Comparison of ENCODE assay signal across 34 cellular contexts in the genomic region with DNA sequence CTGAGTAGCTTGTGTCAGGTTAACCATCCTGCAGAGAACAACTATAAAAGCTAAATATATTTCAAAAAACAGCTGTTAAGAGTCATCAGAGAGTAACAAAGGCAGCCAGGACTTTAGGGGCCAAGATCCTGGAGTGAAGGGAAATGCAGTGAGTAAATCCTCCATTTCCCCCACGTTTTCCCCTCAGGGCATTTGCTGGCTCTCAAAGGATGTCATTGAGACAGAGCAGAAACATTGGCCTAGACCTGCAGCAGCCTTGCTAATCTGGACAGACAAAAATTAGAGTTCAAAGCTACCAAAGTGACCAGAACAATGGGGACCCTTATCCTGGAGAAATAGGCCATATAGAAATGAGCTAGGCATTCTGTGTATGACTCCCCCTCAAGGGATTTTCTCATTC. TPM values are rescaled to one million over a fixed set of nuclear protein-coding genes. Genes with fewer than 3 reads are reported as not detected.
DNase-seq lines count a peak whose midpoint lies in the region; ATAC-seq, FAIRE-seq and TF ChIP-seq lines count a peak whose summit lies in the region.
"Had no signal": no experiment of that assay in that cellular context is flagged by ENCODE, and none has a peak within 500 bp of the region (broad histone marks: within the 10 kb centered on the region; RNA-seq: fewer than 3 reads in every experiment).

No MANE protein-coding gene starts in this region.

- H3K4me3 ChIP-seq in A673 (ENCODE audit: low read depth, low read length, poor library complexity, severe bottlenecking) (no peak overlapping the region), GM23338 (no peak overlapping the region), keratinocyte (ENCODE audit: control insufficient read depth in 2 of 3, extremely low read depth in 1 of 3, insufficient read depth in 2 of 3, low read depth in 1 of 3, low read length in 3 of 3) (no peak overlapping the region)
- H3K4me3 ChIP-seq: A549, ovary, stomach, tibial artery had no signal

- H3K4me3 Mint-ChIP-seq in GM23338 = no peak overlapping the region
- H3K4me3 Mint-ChIP-seq in activated naive CD8-positive, alpha-beta T cell treated with anti-CD3 and anti-CD28 coated beads for 36 hours = no peak overlapping the region
- H3K4me3 Mint-ChIP-seq: activated CD4-positive, alpha-beta memory T cell treated with anti-CD3 and anti-CD28 coated beads, Interleukin-2, amount 10 ng/mL, durations not matched to agents 7 days and 5 days; activated T-helper 17 cell treated with anti-CD3 and anti-CD28 coated beads, Interleukin-2, amount 50 U/mL, for 72 hours; CD8-positive, alpha-beta memory T cell; dendritic cell treated with granulocyte-macrophage colony-stimulating factor and Interleukin-4, amounts not matched to agents 40 ng/mL and 50 ng/mL, for 4 days; natural killer cell treated with Interleukin-12 subunit alpha and Interleukin-12 subunit beta and Interleukin-15 and Interleukin-18, amount 100 ng/mL, for 72 hours had no signal

- no peak for TF ChIP-seq CTCF in A673 (conservative IDR thresholded peaks at IDR 0.05; ENCODE audit: low read depth, low read length)
- TF ChIP-seq CTCF in GM23338 (conservative IDR thresholded peaks at IDR 0.05; ENCODE audit: low read depth in 2 of 2) = no peak
- TF ChIP-seq CTCF in keratinocyte (optimal IDR thresholded peaks at IDR 0.05 in 1 of 3, IDR thresholded peaks at IDR 0.05 in 1 of 3, conservative IDR thresholded peaks at IDR 0.05 in 1 of 3; ENCODE audit: extremely low read depth in 1 of 3, insufficient read depth in 2 of 3, low read length in 3 of 3) = no peak

- H3K4me1 ChIP-seq in A673 (ENCODE audit: insufficient read depth, low read length, poor library complexity, severe bottlenecking) (no peaks in the 10 kb centered on the region), GM23338 (ENCODE audit: insufficient read depth) (peaks cover 5% of the 10 kb centered on the region; the same call in 1 of the 2 replicates), keratinocyte (ENCODE audit: control insufficient read depth, extremely low read depth, insufficient read depth, low read length) (peaks cover 11% of the 10 kb centered on the region)
- H3K4me1 ChIP-seq: tibial artery had no signal

- H3K27ac Mint-ChIP-seq in GM23338 = no peak overlapping the region
- no peak overlapping the region for H3K27ac Mint-ChIP-seq in activated naive CD8-positive, alpha-beta T cell treated with anti-CD3 and anti-CD28 coated beads for 36 hours
- H3K27ac Mint-ChIP-seq: activated CD4-positive, alpha-beta memory T cell treated with anti-CD3 and anti-CD28 coated beads, Interleukin-2, amount 10 ng/mL, durations not matched to agents 7 days and 5 days; activated T-helper 17 cell treated with anti-CD3 and anti-CD28 coated beads, Interleukin-2, amount 50 U/mL, for 72 hours; CD8-positive, alpha-beta memory T cell; dendritic cell treated with granulocyte-macrophage colony-stimulating factor and Interleukin-4, amounts not matched to agents 40 ng/mL and 50 ng/mL, for 4 days; natural killer cell treated with Interleukin-12 subunit alpha and Interleukin-12 subunit beta and Interleukin-15 and Interleukin-18, amount 100 ng/mL, for 72 hours had no signal

- intact Hi-C loops in A673 (cut with micrococcal nuclease; ENCODE audit: unreplicated experiment) = no loop called here

- POLR2A ChIA-PET in A673 (lab: Charles Lee; ENCODE audit: low non-redundant PET) = no interaction called here

- H3K4me2 ChIP-seq in GM23338 (0 out of 2 replicates have a peak overlapping the region, but pooled peaks have one; percentile 60), keratinocyte (ENCODE audit: control insufficient read depth, extremely low read depth, insufficient read depth, low read depth, low read length) (no peak overlapping the region)
- H3K4me2 ChIP-seq: A549 had no signal

- dilution Hi-C loops in keratinocyte (cut with MboI; ENCODE audit: extremely low pct_ligation_motif_present, low sequenced_read_pairs) = no loop called here

- FAIRE-seq in keratinocyte (lab: Jason Lieb, UNC) (peak; percentile 46), GM12892 (lab: Jason Lieb, UNC) (no peak)
- FAIRE-seq: A549, islet of Langerhans, small intestine had no signal

- TF ChIP-seq POLR2A in GM12892 (IDR thresholded peaks at IDR 0.05; ENCODE audit: low read depth, low read length) = no peak

- H3K9me3 Mint-ChIP-seq in GM23338 = no peaks in the 10 kb centered on the region
- H3K9me3 Mint-ChIP-seq in activated naive CD8-positive, alpha-beta T cell treated with anti-CD3 and anti-CD28 coated beads for 36 hours = no peaks in the 10 kb centered on the region
- H3K9me3 Mint-ChIP-seq: activated CD4-positive, alpha-beta memory T cell treated with anti-CD3 and anti-CD28 coated beads, Interleukin-2, amount 10 ng/mL, durations not matched to agents 7 days and 5 days; activated T-helper 17 cell treated with anti-CD3 and anti-CD28 coated beads, Interleukin-2, amount 50 U/mL, for 72 hours; dendritic cell treated with granulocyte-macrophage colony-stimulating factor and Interleukin-4, amounts not matched to agents 40 ng/mL and 50 ng/mL, for 4 days; natural killer cell treated with Interleukin-12 subunit alpha and Interleukin-12 subunit beta and Interleukin-15 and Interleukin-18, amount 100 ng/mL, for 72 hours had no signal

- 0 out of 2 replicates have a peak, but pooled peaks cover 4% of the 10 kb centered on the region for H3K9me2 ChIP-seq in GM23338 (ENCODE audit: insufficient read depth)

- H3K27me3 ChIP-seq in A673 (replicated peaks; ENCODE audit: insufficient read depth, low read depth, low read length, poor library complexity) (no peaks in the 10 kb centered on the region), GM23338 (ENCODE audit: insufficient read depth) (peaks cover 11% of the 10 kb centered on the region), keratinocyte (ENCODE audit: control insufficient read depth, extremely low read depth, insufficient read depth, low read length) (no peaks in the 10 kb centered on the region)
- H3K27me3 ChIP-seq: ovary, tibial artery had no signal

- H3K79me2 ChIP-seq in GM23338 (replicated peaks; ENCODE audit: insufficient read depth) = no peaks in the 10 kb centered on the region
- no peaks in the 10 kb centered on the region for H3K79me2 ChIP-seq in keratinocyte (ENCODE audit: control insufficient read depth, insufficient read depth, low read length)

- no peaks in the 10 kb centered on the region for H3F3A ChIP-seq in GM23338 (replicated peaks; ENCODE audit: low read depth)

- H4K20me1 ChIP-seq in GM23338 (replicated peaks; ENCODE audit: insufficient read depth) (no peaks in the 10 kb centered on the region), keratinocyte (ENCODE audit: control insufficient read depth, extremely low read depth, insufficient read depth, low read length) (no peaks in the 10 kb centered on the region)

- no peak overlapping the region for H3K27ac ChIP-seq in A673 (ENCODE audit: low read depth, low read length, poor library complexity, severe bottlenecking)
- H3K27ac ChIP-seq in GM23338 (ENCODE audit: low read depth) = no peak overlapping the region
- no peak overlapping the region for H3K27ac ChIP-seq in keratinocyte (ENCODE audit: control insufficient read depth, insufficient read depth, low read length)
- H3K27ac ChIP-seq: A549, ovary, stomach, tibial artery had no signal

- H3K36me3 Mint-ChIP-seq in GM23338 (ENCODE audit: low read depth) = no peaks in the 10 kb centered on the region
- H3K36me3 Mint-ChIP-seq in activated naive CD8-positive, alpha-beta T cell treated with anti-CD3 and anti-CD28 coated beads for 36 hours = no peaks in the 10 kb centered on the region
- H3K36me3 Mint-ChIP-seq: natural killer cell treated with Interleukin-12 subunit alpha and Interleukin-12 subunit beta and Interleukin-15 and Interleukin-18, amount 100 ng/mL, for 72 hours had no signal

- CTCF ChIA-PET in A673 (lab: Charles Lee) = no interaction called here

- peaks cover 5% of the 10 kb centered on the region for H3K27me3 Mint-ChIP-seq in GM23338 (ENCODE audit: insufficient read depth, low read depth, poor library complexity)
- H3K27me3 Mint-ChIP-seq in activated naive CD8-positive, alpha-beta T cell treated with anti-CD3 and anti-CD28 coated beads for 36 hours = peaks cover 26% of the 10 kb centered on the region

- DNase-seq in A673 (ENCODE audit: low spot score) = peak; percentile 49
- DNase-seq in GM23338 (ENCODE audit: low spot score) = no peak
- peak; percentile 11 for DNase-seq in T1000 (lab: John Stamatoyannopoulos, UW)
- DNase-seq in keratinocyte (ENCODE audit: low read depth, low spot score) = no peak
- DNase-seq in GM12892 (ENCODE audit: insufficient read length) = no peak
- DNase-seq in nucleus accumbens (lab: John Stamatoyannopoulos, UW) = no peak
- DNase-seq in activated naive CD8-positive, alpha-beta T cell treated with anti-CD3 and anti-CD28 coated beads for 36 hours = no peak
- DNase-seq: activated CD4-positive, alpha-beta memory T cell treated with anti-CD3 and anti-CD28 coated beads, Interleukin-2, amount 10 ng/mL, durations not matched to agents 7 days and 5 days; activated CD4-positive, alpha-beta T cell treated with anti-CD3 and anti-CD28 coated beads for 1 hour; activated CD8-positive, alpha-beta memory T cell treated with anti-CD3 and anti-CD28 coated beads, Interleukin-2, amount 50 U/mL, for 48 hours; activated naive CD4-positive, alpha-beta T cell treated with anti-CD3 and anti-CD28 coated beads, Interleukin-2, amount 50 U/mL, for 16 hours; aorta; CD8-positive, alpha-beta memory T cell; central memory CD4-positive, alpha-beta T cell; DMS153; GDM1; H7; IMR-90; NCI-H1092; NCI-H2029 treated with DMSO at 0.1 percent for 48 hours; NCI-H446; NCI-H82; ovary; small intestine; stimulated activated CD8-positive, alpha-beta memory T cell treated with anti-CD3 and anti-CD28 coated beads, Interleukin-4, amount 100 ng/mL, for 48 hours; stomach; tibial artery had no signal

- no peak overlapping the region for H3K9ac ChIP-seq in keratinocyte (ENCODE audit: control insufficient read depth, extremely low read depth, insufficient read depth, low read length)

- H3K9me3 ChIP-seq in A673 (ENCODE audit: low read depth, low read length, poor library complexity, severe bottlenecking) = no peaks in the 10 kb centered on the region
- H3K9me3 ChIP-seq in keratinocyte (ENCODE audit: control insufficient read depth, low read depth, low read length) = no peaks in the 10 kb centered on the region
- H3K9me3 ChIP-seq: A549, ovary, stomach, tibial artery had no signal

- ATAC-seq in GM23338 (no peak), HG03439 (IDR thresholded peaks at IDR 0.05; ENCODE audit: unreplicated experiment) (no peak)
- ATAC-seq: A549; activated T-helper 17 cell treated with anti-CD3 and anti-CD28 coated beads, Interleukin-2, amount 50 U/mL, for 72 hours; natural killer cell treated with Interleukin-12 subunit alpha and Interleukin-12 subunit beta and Interleukin-15 and Interleukin-18, amount 100 ng/mL, for 72 hours; Right ventricle myocardium inferior had no signal

- BruUV-seq in A673 (replicated peaks; lab: Mats Ljungman, UMichigan) = no TSS peak

- peak overlapping the region; percentile 65; the same call in 1 of the 2 replicates for H2AFZ ChIP-seq in GM23338
- no peak overlapping the region for H2AFZ ChIP-seq in keratinocyte (ENCODE audit: control insufficient read depth, low read length)

- H3K4me1 Mint-ChIP-seq in GM23338 = peaks cover 13% of the 10 kb centered on the region
- no peaks in the 10 kb centered on the region for H3K4me1 Mint-ChIP-seq in activated naive CD8-positive, alpha-beta T cell treated with anti-CD3 and anti-CD28 coated beads for 36 hours
- H3K4me1 Mint-ChIP-seq: activated CD4-positive, alpha-beta memory T cell treated with anti-CD3 and anti-CD28 coated beads, Interleukin-2, amount 10 ng/mL, durations not matched to agents 7 days and 5 days; activated T-helper 17 cell treated with anti-CD3 and anti-CD28 coated beads, Interleukin-2, amount 50 U/mL, for 72 hours; CD8-positive, alpha-beta memory T cell had no signal

- no peaks in the 10 kb centered on the region for H3K36me3 ChIP-seq in A673 (ENCODE audit: insufficient read depth, low read length, poor library complexity, severe bottlenecking)
- no peaks in the 10 kb centered on the region for H3K36me3 ChIP-seq in GM23338 (ENCODE audit: insufficient read depth)
- no peaks in the 10 kb centered on the region for H3K36me3 ChIP-seq in keratinocyte (ENCODE audit: control insufficient read depth in 2 of 2, extremely low read depth in 1 of 2, insufficient read depth in 2 of 2, low read length in 2 of 2)
- H3K36me3 ChIP-seq: ovary, stomach, tibial artery had no signal

- H3K9me1 ChIP-seq in keratinocyte (ENCODE audit: control insufficient read depth, extremely low read depth, insufficient read depth, low read length) = no peaks in the 10 kb centered on the region

RNA-seq across cellular contexts. Expression of gene KLHL29, which starts 21.1 kb away (rescaled TPM):
- 11.0 and 12.2 TPM in 2 replicates for total RNA-seq in A673 (2021)
- total RNA-seq in GM23338 (2014; rRNA removed; shearing (Covaris generic)) = 5.7 and 6.5 TPM in 2 replicates
- polyA plus RNA-seq in GM23338 (2016; fragmentation: Nextera tagmentation; extraction: Ambion mirVana) = 1.5 and 1.9 TPM in 2 replicates
- polyA plus RNA-seq in keratinocyte = 4.7 to 6.4 TPM (median 5.5 TPM) in 3 replicates
- polyA plus RNA-seq in keratinocyte (2011; ENCODE audit: low read depth) = 3.5 TPM
- polyA plus RNA-seq in keratinocyte (2011; cell fraction: cytosol; rRNA removed) = 4.8 and 6.4 TPM in 2 replicates
- polyA plus RNA-seq in keratinocyte (2011; cell fraction: nucleus; rRNA removed) = 18.9 and 23.7 TPM in 2 replicates
- polyA plus RNA-seq in keratinocyte (2012; ENCODE audit: low replicate concordance) = 7.6 and 7.7 TPM in 2 replicates
- polyA minus RNA-seq in keratinocyte = 4.6 to 9.8 TPM (median 8.6 TPM) in 3 replicates
- 5.6 TPM for polyA minus RNA-seq in keratinocyte (2011; cell fraction: cytosol; rRNA and poly(A)+ RNA removed)
- polyA minus RNA-seq in keratinocyte (2011; cell fraction: nucleus; rRNA and poly(A)+ RNA removed) = 11.4 and 14.5 TPM in 2 replicates
- polyA plus RNA-seq in GM12892 (2012; ENCODE audit: missing spikeins) = 2.7 TPM
- 1 to 10 TPM; 1.2 to 1.5 TPM for total RNA-seq in activated naive CD8-positive, alpha-beta T cell treated with anti-CD3 and anti-CD28 coated beads for 36 hours

Comparison
In these comparisons a context has a peak if more than half of its experiments do, and no peak if none do; other contexts are left out.
1. DNase-seq: peak in A673 (single experiment) and T1000 (single experiment); none in GM23338 (single experiment), keratinocyte (single experiment), GM12892 (single experiment), nucleus accumbens (0 of 56) and activated naive CD8-positive, alpha-beta T cell treated with anti-CD3 and anti-CD28 coated beads for 36 hours (single experiment).